ENCODE assay signal across 8 cellular contexts in genomic region chr15:93087825-93088199, GRCh38. TPM values are rescaled to one million over a fixed set of nuclear protein-coding genes. Genes with fewer than 3 reads are reported as not detected.
DNase-seq lines count a peak whose midpoint lies in the region; ATAC-seq, FAIRE-seq and TF ChIP-seq lines count a peak whose summit lies in the region.

No MANE protein-coding gene starts in this region.

- H3K23ac ChIP-seq in mesendoderm (ENCODE audit: low read length), result no peak overlapping the region

- H3K9ac ChIP-seq in mesendoderm (ENCODE audit: low read length), result no peak overlapping the region

- peaks cover 14% of the 10 kb centered on the region for H3K27me3 ChIP-seq in mesendoderm (ENCODE audit: insufficient read depth, low read length, poor library complexity)

- H3K4me2 ChIP-seq in mesendoderm (ENCODE audit: low read length), result peak overlapping the region; percentile 71

- no peak overlapping the region for H3K4ac ChIP-seq in mesendoderm (ENCODE audit: low read depth, low read length)

- WGBS in mesendoderm (ENCODE audit: extremely low coverage, insufficient coverage, low lambda C conversion rate), result no CpG with 5 or more reads among the region's 14 CpGs

- no peak overlapping the region for H2BK5ac ChIP-seq in mesendoderm (ENCODE audit: low read length)

- no peak overlapping the region for H3K27ac ChIP-seq in mesendoderm (ENCODE audit: low read depth, low read length)

- no peaks in the 10 kb centered on the region for H3K79me2 ChIP-seq in mesendoderm (ENCODE audit: control insufficient read depth, insufficient read depth, low read length)

- H3K36me3 ChIP-seq in mesendoderm (ENCODE audit: control insufficient read depth, insufficient read depth, low read length), result no peaks in the 10 kb centered on the region

- H3K18ac ChIP-seq in mesendoderm (ENCODE audit: low read length), result no peak overlapping the region

- no peak overlapping the region for H3K4me3 ChIP-seq in mesendoderm (ENCODE audit: low read length)

- peak; percentile 57 for ATAC-seq in HG02981 (IDR thresholded peaks at IDR 0.05; ENCODE audit: unreplicated experiment)

- H4K8ac ChIP-seq in mesendoderm (ENCODE audit: low read depth, low read length), result no peak overlapping the region

- TF ChIP-seq CTCF in GM12873 (IDR thresholded peaks at IDR 0.05; ENCODE audit: insufficient read depth, low read depth, low read length, missing control alignments), result peak; percentile 90

- peak; percentile 76 for FAIRE-seq in endometrium (lab: Jason Lieb, UNC)

- H2BK15ac ChIP-seq in mesendoderm (replicated peaks; ENCODE audit: low read depth), result no peak overlapping the region

- H2AK5ac ChIP-seq in mesendoderm (ENCODE audit: low read length), result no peak overlapping the region

- no peaks in the 10 kb centered on the region for H3K79me1 ChIP-seq in mesendoderm (ENCODE audit: low read length)

- H3K56ac ChIP-seq in mesendoderm (ENCODE audit: low read length), result peak overlapping the region; percentile 10

- H4K5ac ChIP-seq in mesendoderm (ENCODE audit: low read length), result no peak overlapping the region

- H2BK120ac ChIP-seq in mesendoderm (ENCODE audit: low read depth, low read length), result no peak overlapping the region

- no peaks in the 10 kb centered on the region for H3K4me1 ChIP-seq in mesendoderm (ENCODE audit: control insufficient read depth, low read depth, low read length)

- peak; percentile 48 for DNase-seq in NCI-H460 (ENCODE audit: extremely low read depth, low read depth)
- peak; percentile 18 to 42 for DNase-seq in activated CD8-positive, alpha-beta memory T cell treated with anti-CD3 and anti-CD28 coated beads for 1 hour (ENCODE audit: extremely low read depth in 1 of 2, low read depth in 1 of 2)
- peak; percentile 83 for DNase-seq in mesendoderm
- DNase-seq in stimulated activated CD8-positive, alpha-beta memory T cell treated with anti-CD3 and anti-CD28 coated beads, Interleukin-15, amount 100 ng/mL, for 4 hours (ENCODE audit: low read depth in 2 of 2), result peak; percentile 21 to 37
- DNase-seq in cortex of kidney (lab: John Stamatoyannopoulos, UW), result no peak

RNA-seq across cellular contexts. Expression of gene RGMA, which starts 1.2 kb away (rescaled TPM):
- total RNA-seq in NCI-H460 (2014; rRNA removed; shearing (Covaris generic)), result 0.42 and 0.72 TPM in 2 replicates
- 0.01 and 0.25 TPM in 2 replicates for polyA plus RNA-seq in NCI-H460 (2014; cell fraction: nucleus; rRNA removed)
- 8.8 TPM for polyA plus RNA-seq in mesendoderm (2013, experiment 1 of 2)
- 9.4 TPM for polyA plus RNA-seq in mesendoderm (2013, experiment 2 of 2)
